Comparison of ENCODE assay signal across 12 cellular contexts in the genomic region with DNA sequence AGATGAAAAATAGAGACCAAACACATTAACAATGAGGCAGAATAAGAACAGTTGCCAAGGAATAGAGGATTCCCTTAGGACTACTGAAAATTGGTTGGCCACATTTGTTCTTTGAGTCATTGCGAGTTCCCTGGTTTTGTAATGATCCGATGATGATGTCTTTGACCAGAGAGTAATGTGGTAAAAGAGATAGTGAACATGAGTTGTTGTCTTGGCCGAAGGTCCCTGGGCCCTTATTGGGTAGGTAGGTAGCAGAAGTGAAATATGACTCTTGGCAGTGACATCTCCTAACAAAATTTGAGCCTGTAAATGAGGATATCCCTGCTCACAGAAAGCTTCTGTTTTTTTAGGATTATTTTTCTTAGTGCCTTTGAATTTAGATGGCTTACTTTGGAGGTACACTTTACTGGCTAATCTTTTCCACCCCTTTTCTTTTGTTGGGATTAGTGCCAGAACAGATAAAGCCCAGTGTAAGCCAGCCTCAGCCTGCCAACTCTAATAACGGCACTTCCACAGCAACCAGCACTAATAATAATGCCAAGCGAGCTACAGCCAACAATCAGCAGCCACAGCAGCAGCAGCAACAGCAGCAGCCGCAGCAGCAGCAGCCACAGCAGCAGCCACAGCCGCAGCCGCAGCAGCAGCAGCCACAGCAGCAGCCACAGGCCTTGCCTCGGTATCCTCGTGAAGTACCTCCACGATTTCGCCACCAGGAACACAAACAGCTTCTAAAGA. TPM values are rescaled to one million over a fixed set of nuclear protein-coding genes. Genes with fewer than 3 reads are reported as not detected.
DNase-seq lines count a peak whose midpoint lies in the region; ATAC-seq and TF ChIP-seq lines count a peak whose summit lies in the region.
"Had no signal": no experiment of that assay in that cellular context is flagged by ENCODE, and none has a peak within 500 bp of the region (broad histone marks: within the 10 kb centered on the region; RNA-seq: fewer than 3 reads in every experiment).

No MANE protein-coding gene starts in this region.

- H3K36me3 ChIP-seq in thoracic aorta (peaks cover 17% of the 10 kb centered on the region), spleen (peaks cover 0 to 77% (median 51%) of the 10 kb centered on the region in 6 donors)

- peaks cover 35% of the 10 kb centered on the region for H3K4me1 Mint-ChIP-seq in activated T-cell treated with anti-CD3 and anti-CD28 coated beads, Interleukin-2, amount 50 U/mL, for 24 hours (ENCODE audit: low read depth)

- ATAC-seq in left lobe of liver: peak; percentile 82
- no peak for ATAC-seq in thoracic aorta (ENCODE audit: insufficient number of reproducible peaks, low FRiP score, low read depth)
- ATAC-seq: A549 had no signal

- H3K9me3 ChIP-seq in thoracic aorta: no peaks in the 10 kb centered on the region
- H3K9me3 ChIP-seq in spleen: no peaks in the 10 kb centered on the region
- H3K9me3 ChIP-seq: A549 had no signal

- H3K27me3 ChIP-seq in thoracic aorta (replicated peaks; ENCODE audit: insufficient read depth) (no peaks in the 10 kb centered on the region), spleen (replicated peaks in 1 of 7) (no peaks in the 10 kb centered on the region)

- peak overlapping the region; percentile 12 for H3K27ac Mint-ChIP-seq in activated T-cell treated with anti-CD3 and anti-CD28 coated beads, Interleukin-2, amount 50 U/mL, for 24 hours
- H3K27ac Mint-ChIP-seq: activated CD4-positive, alpha-beta memory T cell treated with anti-CD3 and anti-CD28 coated beads, Interleukin-2, amount 10 ng/mL, durations not matched to agents 7 days and 5 days had no signal

- TF ChIP-seq CTCF in thoracic aorta (IDR thresholded peaks at IDR 0.05) (no peak), spleen (IDR thresholded peaks at IDR 0.05 in 8 of 11, conservative IDR thresholded peaks at IDR 0.05 in 3 of 11) (no peak)

- intact Hi-C loops in spleen (cut with DNase I; ENCODE audit: low total_unique reads): no loop called here

- H3K4me1 ChIP-seq in thoracic aorta (ENCODE audit: control insufficient read depth in 1 of 2, low read depth in 2 of 2) (peaks cover 8 to 82% of the 10 kb centered on the region in 2 donors), spleen (peaks cover 0 to 8% (median 0%) of the 10 kb centered on the region in 6 donors)

- no peaks in the 10 kb centered on the region for H3K9me3 Mint-ChIP-seq in activated T-cell treated with anti-CD3 and anti-CD28 coated beads, Interleukin-2, amount 50 U/mL, for 24 hours
- H3K9me3 Mint-ChIP-seq: activated CD4-positive, alpha-beta memory T cell treated with anti-CD3 and anti-CD28 coated beads, Interleukin-2, amount 10 ng/mL, durations not matched to agents 7 days and 5 days had no signal

- peaks cover 94% of the 10 kb centered on the region for H3K36me3 Mint-ChIP-seq in activated T-cell treated with anti-CD3 and anti-CD28 coated beads, Interleukin-2, amount 50 U/mL, for 24 hours (ENCODE audit: low read depth)

- WGBS in spleen, 5 donors: 85 to 97% (median 93%) methylated on average over 12 of the region's 12 CpGs

- TF ChIP-seq POLR2A in spleen (IDR thresholded peaks at IDR 0.05): no peak

- H3K27me3 Mint-ChIP-seq in activated T-cell treated with anti-CD3 and anti-CD28 coated beads, Interleukin-2, amount 50 U/mL, for 24 hours: no peaks in the 10 kb centered on the region
- H3K27me3 Mint-ChIP-seq: activated CD4-positive, alpha-beta memory T cell treated with anti-CD3 and anti-CD28 coated beads, Interleukin-2, amount 10 ng/mL, durations not matched to agents 7 days and 5 days had no signal

- DNase-seq in activated T-cell treated with anti-CD3 and anti-CD28 coated beads, Interleukin-2, amount 50 U/mL, for 24 hours: no peak
- DNase-seq in activated T-cell treated with anti-CD3 and anti-CD28 coated beads, Interleukin-2, amount 50 U/mL, for 1 hour: no peak
- DNase-seq in dermis microvascular lymphatic vessel endothelial cell (ENCODE audit: low read depth in 2 of 2) (peak; percentile 47 to 70), left lobe of liver (ENCODE audit: low spot score) (peak; percentile 58), thoracic aorta (ENCODE audit: low spot score) (peak; percentile 9), spleen (no peak), DMS114 treated with DMSO at 0.1 percent for 48 hours (lab: John Stamatoyannopoulos, UW; ENCODE audit: unreplicated experiment) (no peak), DMS79 (lab: John Stamatoyannopoulos, UW) (no peak)
- DNase-seq: activated CD4-positive, alpha-beta memory T cell treated with anti-CD3 and anti-CD28 coated beads, Interleukin-2, amount 10 ng/mL, durations not matched to agents 7 days and 5 days; central memory CD4-positive, alpha-beta T cell; GF-D8 had no signal

- H3K4me3 ChIP-seq in thoracic aorta: no peak overlapping the region
- H3K4me3 ChIP-seq in spleen: no peak overlapping the region
- H3K4me3 ChIP-seq: A549 had no signal

- H3K27ac ChIP-seq in thoracic aorta (peak overlapping the region; percentile 47 to 52), spleen (no peak overlapping the region)
- H3K27ac ChIP-seq: A549 had no signal

- no peak overlapping the region for H3K4me3 Mint-ChIP-seq in activated T-cell treated with anti-CD3 and anti-CD28 coated beads, Interleukin-2, amount 50 U/mL, for 24 hours
- H3K4me3 Mint-ChIP-seq: activated CD4-positive, alpha-beta memory T cell treated with anti-CD3 and anti-CD28 coated beads, Interleukin-2, amount 10 ng/mL, durations not matched to agents 7 days and 5 days had no signal

RNA-seq across cellular contexts. Expression of a gene that starts 47.2 kb away (rescaled TPM):
- total RNA-seq in dermis microvascular lymphatic vessel endothelial cell (20.2 and 21.5 TPM in 2 replicates), left lobe of liver (33.7 TPM), thoracic aorta (10 to 100 TPM; 45.6 to 85.4 TPM), spleen (10 to 100 TPM; 45.4 to 67.8 (median 66.9) TPM)
- 10 to 100 TPM in 2 of 3 donors, 1 to 10 TPM in 1; 6.5 to 13.8 (median 13.2) TPM for polyA plus RNA-seq in spleen

Comparison
In these comparisons a context has a peak if more than half of its experiments do, and no peak if none do; other contexts are left out.
1. DNase-seq: peak in dermis microvascular lymphatic vessel endothelial cell (2 of 2), left lobe of liver (single experiment) and thoracic aorta (single experiment); none in activated T-cell treated with anti-CD3 and anti-CD28 coated beads, Interleukin-2, amount 50 U/mL, for 24 hours (single experiment), activated T-cell treated with anti-CD3 and anti-CD28 coated beads, Interleukin-2, amount 50 U/mL, for 1 hour (single experiment), spleen (single experiment), DMS114 treated with DMSO at 0.1 percent for 48 hours (single experiment) and DMS79 (single experiment).
2. H3K27ac ChIP-seq: peak in thoracic aorta (2 of 2); none in spleen (0 of 8).